ENCODE assay signal across 21 cellular contexts in the genomic region with DNA sequence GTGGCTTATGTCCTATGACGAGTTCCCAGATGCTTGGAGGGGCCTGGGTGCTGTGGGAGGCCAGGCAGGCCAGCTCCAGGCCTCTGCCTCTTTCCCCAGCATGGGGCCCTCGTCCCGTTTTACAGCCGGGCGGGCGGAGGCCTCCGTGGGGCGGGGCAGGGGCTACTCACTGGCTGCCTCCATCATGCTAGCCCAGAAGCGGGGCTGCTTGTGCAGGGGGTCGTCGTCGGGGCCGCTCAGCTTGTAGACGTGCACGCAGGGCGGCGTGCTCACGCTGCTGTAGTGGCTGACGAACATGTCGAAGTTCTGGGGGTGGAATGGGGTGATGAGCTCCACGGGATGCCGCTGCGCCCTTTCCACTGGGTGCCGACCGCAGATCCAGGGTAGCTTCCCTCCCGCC. TPM values are rescaled to one million over a fixed set of nuclear protein-coding genes. Genes with fewer than 3 reads are reported as not detected.
A peak's percentile ranks its signal among the peaks of the same experiment; 100 is the strongest.
DNase-seq lines count a peak whose midpoint lies in the region; ATAC-seq and TF ChIP-seq lines count a peak whose summit lies in the region.
"Had no signal": no experiment of that assay in that cellular context is flagged by ENCODE, and none has a peak within 500 bp of the region (broad histone marks: within the 10 kb centered on the region; RNA-seq: fewer than 3 reads in every experiment).

No MANE protein-coding gene starts in this region.

- H4K91ac ChIP-seq in neuronal stem cell (ENCODE audit: low read depth, low read length, poor library complexity) = no peak overlapping the region

- no peak overlapping the region for H2AK5ac ChIP-seq in neuronal stem cell (ENCODE audit: low read depth, low read length)

- H4K8ac ChIP-seq in neuronal stem cell (ENCODE audit: low read depth, low read length) = peak overlapping the region; percentile 65

- no peaks in the 10 kb centered on the region for H3K4me1 ChIP-seq in HEK293 (ENCODE audit: control insufficient read depth, insufficient read depth, low read length)
- H3K4me1 ChIP-seq in neuronal stem cell (ENCODE audit: control insufficient read depth in 2 of 2, insufficient read depth in 1 of 2, low read depth in 1 of 2, low read length in 2 of 2) = no peaks in the 10 kb centered on the region
- H3K4me1 ChIP-seq: BE2C had no signal

- H3K9me3 ChIP-seq in HEK293 (ENCODE audit: control insufficient read depth, insufficient read depth, low read depth, low read length) = no peaks in the 10 kb centered on the region
- no peaks in the 10 kb centered on the region for H3K9me3 ChIP-seq in neuronal stem cell (replicated peaks in 1 of 2; ENCODE audit: control insufficient read depth in 2 of 2, insufficient read depth in 1 of 2, low read depth in 1 of 2, low read length in 2 of 2)
- H3K9me3 ChIP-seq: BE2C, BLaER1 had no signal

- no peak overlapping the region for H3K27ac ChIP-seq in HEK293 (ENCODE audit: extremely low read depth, low read depth, low read length)
- peak overlapping the region; percentile 100 for H3K27ac ChIP-seq in RWPE1
- H3K27ac ChIP-seq in neuronal stem cell (replicated peaks; ENCODE audit: low read length) = no peak overlapping the region
- H3K27ac ChIP-seq: BLaER1 had no signal

- H3K27me3 ChIP-seq in neuronal stem cell (ENCODE audit: control insufficient read depth in 3 of 3, insufficient read depth in 3 of 3, low read depth in 1 of 3, low read length in 3 of 3) = no peaks in the 10 kb centered on the region
- H3K27me3 ChIP-seq: BE2C, BLaER1 had no signal

- H3K9ac ChIP-seq in neuronal stem cell (ENCODE audit: low read depth, low read length, poor library complexity) = peak overlapping the region; percentile 44
- H3K9ac ChIP-seq: BLaER1 had no signal

- DNase-seq in RWPE1 (ENCODE audit: low spot score) = no peak
- no peak for DNase-seq in neuronal stem cell (ENCODE audit: low spot score)
- no peak for DNase-seq in NCI-H1436 treated with DMSO at 0.1 percent for 48 hours (lab: John Stamatoyannopoulos, UW)
- DNase-seq: 8988T; ACHN; BE2C; C1 segment of cervical spinal cord; CD4-positive, CD25-positive, alpha-beta regulatory T cell; CD8-positive, alpha-beta memory T cell; COR-L47; DMS 273 treated with DMSO at 0.1 percent for 48 hours; DMS153; DMS53; DMS79; DND-41; EL; GDM1 had no signal

- no peak overlapping the region for H3K23ac ChIP-seq in neuronal stem cell (ENCODE audit: low read depth, low read length, poor library complexity)

- TF ChIP-seq CTCF in HEK293 (tag by site-specific recombination; IDR thresholded peaks at IDR 0.05) (no peak), RWPE1 (conservative IDR thresholded peaks at IDR 0.05; ENCODE audit: low read depth) (no peak)

- no peak overlapping the region for H2BK15ac ChIP-seq in neuronal stem cell (ENCODE audit: low read length)

- no peak overlapping the region for H2BK120ac ChIP-seq in neuronal stem cell (ENCODE audit: low read depth, low read length)

- no peak overlapping the region for H3K4me2 ChIP-seq in neuronal stem cell (ENCODE audit: insufficient read depth, low read length, poor library complexity, severe bottlenecking)

- no peak for ATAC-seq in HG03442 (IDR thresholded peaks at IDR 0.05; ENCODE audit: unreplicated experiment)
- ATAC-seq: GM12878 had no signal

- H2AFZ ChIP-seq in neuronal stem cell (ENCODE audit: low read length) = no peak overlapping the region

- H2BK12ac ChIP-seq in neuronal stem cell (ENCODE audit: low read length) = no peak overlapping the region

- peaks cover 4% of the 10 kb centered on the region for H3K79me1 ChIP-seq in neuronal stem cell (ENCODE audit: low read depth, low read length)

- no peak overlapping the region for H3K14ac ChIP-seq in neuronal stem cell (ENCODE audit: low read length)

- no CpG with 5 or more reads among the region's 26 CpGs for WGBS in neuronal stem cell (ENCODE audit: extremely low coverage in 2 of 2, insufficient read length in 2 of 2, insufficient replicate concordance in 1 of 2), 2 donors

- CTCF ChIA-PET in HEK293 (lab: Yijun Ruan, JAX) (interaction anchor here (1.1 kb wide), 1 partner anchor 12 kb away, joined by 4 read pairs; no protein-coding TSS in a partner anchor), RWPE1 (lab: Yijun Ruan, JAX) (interaction anchor here (0.9 to 1.0 kb wide), 2 partner anchors 10 to 185 kb away, joined by 3 to 4 read pairs; no protein-coding TSS in a partner anchor)

- no peak overlapping the region for H3K4ac ChIP-seq in neuronal stem cell (ENCODE audit: low read length)

- no peak overlapping the region for H2BK5ac ChIP-seq in neuronal stem cell (ENCODE audit: low read length)

- H3K36me3 ChIP-seq in HEK293 (ENCODE audit: control insufficient read depth in 2 of 2, insufficient read depth in 1 of 2, low read length in 2 of 2) (peaks cover 4 to 76% of the 10 kb centered on the region in 2 experiments; a peak in 2 of 3 replicates), neuronal stem cell (replicated peaks in 1 of 2; ENCODE audit: control insufficient read depth in 2 of 2, insufficient read depth in 2 of 2, low read length in 2 of 2) (peaks cover 38 to 84% of the 10 kb centered on the region in 2 donors)

- no peak overlapping the region for H3K18ac ChIP-seq in neuronal stem cell (ENCODE audit: low read length)

- POLR2A ChIA-PET in HEK293 (lab: Yijun Ruan, JAX) = no interaction called here
- POLR2A ChIA-PET in RWPE1 (lab: Yijun Ruan, JAX; ENCODE audit: low non-redundant PET) = no interaction called here

- no peak overlapping the region for H3K4me3 ChIP-seq in HEK293 (ENCODE audit: low read depth, low read length)
- no peak overlapping the region for H3K4me3 ChIP-seq in neuronal stem cell (ENCODE audit: low read length in 2 of 2)
- H3K4me3 ChIP-seq: BLaER1, GM12878 had no signal

TF ChIP-seq in HEK293, 187 proteins besides CTCF, POLR2A, EP300 and RAD21:
- TF ChIP-seq KLF1 (tag by site-specific recombination; IDR thresholded peaks at IDR 0.05) = peak; percentile 79
- no peak for TF ChIP-seq ZNF596 (tag by site-specific recombination; IDR thresholded peaks at IDR 0.05)

RNA-seq across cellular contexts. Expression of gene MYDGF, which starts 18.4 kb away (rescaled TPM):
- polyA plus RNA-seq in neuronal stem cell (2013, experiment 1 of 2) = 33.5 TPM
- polyA plus RNA-seq in neuronal stem cell (2013, experiment 2 of 2) = 33.9 TPM

RNA-seq across cellular contexts. Expression of gene DPP9, which starts 35.1 kb away (rescaled TPM):
- polyA plus RNA-seq in neuronal stem cell (2013, experiment 1 of 2) = 12.1 TPM
- polyA plus RNA-seq in neuronal stem cell (2013, experiment 2 of 2) = 12.4 TPM

RNA-seq across cellular contexts. Expression of gene TNFAIP8L1, which starts 49.3 kb away (rescaled TPM):
- polyA plus RNA-seq in neuronal stem cell (2013, experiment 1 of 2) = 15.5 TPM
- polyA plus RNA-seq in neuronal stem cell (2013, experiment 2 of 2) = 15.7 TPM
